1 cellular context compared by ENCODE assay signal in the genomic region with DNA sequence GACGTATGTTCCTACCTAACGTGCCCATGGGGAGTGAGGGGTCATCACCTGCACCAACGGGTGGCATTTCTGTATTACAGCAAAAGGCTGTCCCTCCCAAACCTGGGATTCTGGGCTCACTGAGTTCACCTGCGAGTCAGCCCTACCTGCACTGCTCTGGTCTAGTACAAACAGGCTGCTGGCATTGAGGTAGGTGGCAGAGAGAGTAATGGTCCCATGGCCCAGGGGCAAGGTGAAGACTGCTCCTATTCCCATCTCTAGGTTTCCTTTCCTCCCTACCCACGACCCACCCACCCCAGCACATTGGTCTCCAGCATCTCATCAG.
TF ChIP-seq lines count a peak whose summit lies in the region.

No MANE protein-coding gene starts in this region.

TF ChIP-seq in HepG2, 621 proteins besides CTCF, POLR2A, EP300 and RAD21 (continues in another document):
- TF ChIP-seq ZNF782 (CRISPR knock-in tag; IDR thresholded peaks at IDR 0.05; ENCODE audit: borderline replicate concordance) = 0 out of 2 replicates have a peak, but pooled peaks have one; percentile 6
- TF ChIP-seq, protein P1, sequence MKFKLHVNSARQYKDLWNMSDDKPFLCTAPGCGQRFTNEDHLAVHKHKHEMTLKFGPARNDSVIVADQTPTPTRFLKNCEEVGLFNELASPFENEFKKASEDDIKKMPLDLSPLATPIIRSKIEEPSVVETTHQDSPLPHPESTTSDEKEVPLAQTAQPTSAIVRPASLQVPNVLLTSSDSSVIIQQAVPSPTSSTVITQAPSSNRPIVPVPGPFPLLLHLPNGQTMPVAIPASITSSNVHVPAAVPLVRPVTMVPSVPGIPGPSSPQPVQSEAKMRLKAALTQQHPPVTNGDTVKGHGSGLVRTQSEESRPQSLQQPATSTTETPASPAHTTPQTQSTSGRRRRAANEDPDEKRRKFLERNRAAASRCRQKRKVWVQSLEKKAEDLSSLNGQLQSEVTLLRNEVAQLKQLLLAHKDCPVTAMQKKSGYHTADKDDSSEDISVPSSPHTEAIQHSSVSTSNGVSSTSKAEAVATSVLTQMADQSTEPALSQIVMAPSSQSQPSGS (CRISPR knock-in tag; IDR thresholded peaks at IDR 0.05) = no peak; the same call in 1 of the 2 replicates
- no peak for TF ChIP-seq ZNF589 (CRISPR knock-in tag; conservative IDR thresholded peaks at IDR 0.05)
- TF ChIP-seq, protein P2, sequence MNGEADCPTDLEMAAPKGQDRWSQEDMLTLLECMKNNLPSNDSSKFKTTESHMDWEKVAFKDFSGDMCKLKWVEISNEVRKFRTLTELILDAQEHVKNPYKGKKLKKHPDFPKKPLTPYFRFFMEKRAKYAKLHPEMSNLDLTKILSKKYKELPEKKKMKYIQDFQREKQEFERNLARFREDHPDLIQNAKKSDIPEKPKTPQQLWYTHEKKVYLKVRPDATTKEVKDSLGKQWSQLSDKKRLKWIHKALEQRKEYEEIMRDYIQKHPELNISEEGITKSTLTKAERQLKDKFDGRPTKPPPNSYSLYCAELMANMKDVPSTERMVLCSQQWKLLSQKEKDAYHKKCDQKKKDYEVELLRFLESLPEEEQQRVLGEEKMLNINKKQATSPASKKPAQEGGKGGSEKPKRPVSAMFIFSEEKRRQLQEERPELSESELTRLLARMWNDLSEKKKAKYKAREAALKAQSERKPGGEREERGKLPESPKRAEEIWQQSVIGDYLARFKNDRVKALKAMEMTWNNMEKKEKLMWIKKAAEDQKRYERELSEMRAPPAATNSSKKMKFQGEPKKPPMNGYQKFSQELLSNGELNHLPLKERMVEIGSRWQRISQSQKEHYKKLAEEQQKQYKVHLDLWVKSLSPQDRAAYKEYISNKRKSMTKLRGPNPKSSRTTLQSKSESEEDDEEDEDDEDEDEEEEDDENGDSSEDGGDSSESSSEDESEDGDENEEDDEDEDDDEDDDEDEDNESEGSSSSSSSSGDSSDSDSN (CRISPR knock-in tag; IDR thresholded peaks at IDR 0.05) = peak; percentile 8; the same call in 1 of the 2 replicates
- no peak for TF ChIP-seq NKX3-1 (CRISPR knock-in tag; IDR thresholded peaks at IDR 0.05)
- TF ChIP-seq, protein P3, sequence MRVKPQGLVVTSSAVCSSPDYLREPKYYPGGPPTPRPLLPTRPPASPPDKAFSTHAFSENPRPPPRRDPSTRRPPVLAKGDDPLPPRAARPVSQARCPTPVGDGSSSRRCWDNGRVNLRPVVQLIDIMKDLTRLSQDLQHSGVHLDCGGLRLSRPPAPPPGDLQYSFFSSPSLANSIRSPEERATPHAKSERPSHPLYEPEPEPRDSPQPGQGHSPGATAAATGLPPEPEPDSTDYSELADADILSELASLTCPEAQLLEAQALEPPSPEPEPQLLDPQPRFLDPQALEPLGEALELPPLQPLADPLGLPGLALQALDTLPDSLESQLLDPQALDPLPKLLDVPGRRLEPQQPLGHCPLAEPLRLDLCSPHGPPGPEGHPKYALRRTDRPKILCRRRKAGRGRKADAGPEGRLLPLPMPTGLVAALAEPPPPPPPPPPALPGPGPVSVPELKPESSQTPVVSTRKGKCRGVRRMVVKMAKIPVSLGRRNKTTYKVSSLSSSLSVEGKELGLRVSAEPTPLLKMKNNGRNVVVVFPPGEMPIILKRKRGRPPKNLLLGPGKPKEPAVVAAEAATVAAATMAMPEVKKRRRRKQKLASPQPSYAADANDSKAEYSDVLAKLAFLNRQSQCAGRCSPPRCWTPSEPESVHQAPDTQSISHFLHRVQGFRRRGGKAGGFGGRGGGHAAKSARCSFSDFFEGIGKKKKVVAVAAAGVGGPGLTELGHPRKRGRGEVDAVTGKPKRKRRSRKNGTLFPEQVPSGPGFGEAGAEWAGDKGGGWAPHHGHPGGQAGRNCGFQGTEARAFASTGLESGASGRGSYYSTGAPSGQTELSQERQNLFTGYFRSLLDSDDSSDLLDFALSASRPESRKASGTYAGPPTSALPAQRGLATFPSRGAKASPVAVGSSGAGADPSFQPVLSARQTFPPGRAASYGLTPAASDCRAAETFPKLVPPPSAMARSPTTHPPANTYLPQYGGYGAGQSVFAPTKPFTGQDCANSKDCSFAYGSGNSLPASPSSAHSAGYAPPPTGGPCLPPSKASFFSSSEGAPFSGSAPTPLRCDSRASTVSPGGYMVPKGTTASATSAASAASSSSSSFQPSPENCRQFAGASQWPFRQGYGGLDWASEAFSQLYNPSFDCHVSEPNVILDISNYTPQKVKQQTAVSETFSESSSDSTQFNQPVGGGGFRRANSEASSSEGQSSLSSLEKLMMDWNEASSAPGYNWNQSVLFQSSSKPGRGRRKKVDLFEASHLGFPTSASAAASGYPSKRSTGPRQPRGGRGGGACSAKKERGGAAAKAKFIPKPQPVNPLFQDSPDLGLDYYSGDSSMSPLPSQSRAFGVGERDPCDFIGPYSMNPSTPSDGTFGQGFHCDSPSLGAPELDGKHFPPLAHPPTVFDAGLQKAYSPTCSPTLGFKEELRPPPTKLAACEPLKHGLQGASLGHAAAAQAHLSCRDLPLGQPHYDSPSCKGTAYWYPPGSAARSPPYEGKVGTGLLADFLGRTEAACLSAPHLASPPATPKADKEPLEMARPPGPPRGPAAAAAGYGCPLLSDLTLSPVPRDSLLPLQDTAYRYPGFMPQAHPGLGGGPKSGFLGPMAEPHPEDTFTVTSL (CRISPR knock-in tag; IDR thresholded peaks at IDR 0.05; ENCODE audit: borderline replicate concordance) = no peak
- TF ChIP-seq ZNF883 (CRISPR knock-in tag; IDR thresholded peaks at IDR 0.05; ENCODE audit: not compliant biosample characterization) = peak; percentile 19
- TF ChIP-seq MBNL3 (CRISPR knock-in tag; conservative IDR thresholded peaks at IDR 0.05) = no peak
- TF ChIP-seq, protein P4, sequence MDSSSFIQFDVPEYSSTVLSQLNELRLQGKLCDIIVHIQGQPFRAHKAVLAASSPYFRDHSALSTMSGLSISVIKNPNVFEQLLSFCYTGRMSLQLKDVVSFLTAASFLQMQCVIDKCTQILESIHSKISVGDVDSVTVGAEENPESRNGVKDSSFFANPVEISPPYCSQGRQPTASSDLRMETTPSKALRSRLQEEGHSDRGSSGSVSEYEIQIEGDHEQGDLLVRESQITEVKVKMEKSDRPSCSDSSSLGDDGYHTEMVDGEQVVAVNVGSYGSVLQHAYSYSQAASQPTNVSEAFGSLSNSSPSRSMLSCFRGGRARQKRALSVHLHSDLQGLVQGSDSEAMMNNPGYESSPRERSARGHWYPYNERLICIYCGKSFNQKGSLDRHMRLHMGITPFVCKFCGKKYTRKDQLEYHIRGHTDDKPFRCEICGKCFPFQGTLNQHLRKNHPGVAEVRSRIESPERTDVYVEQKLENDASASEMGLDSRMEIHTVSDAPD (CRISPR knock-in tag; IDR thresholded peaks at IDR 0.05) = no peak
- TF ChIP-seq ZNF841 (CRISPR knock-in tag; IDR thresholded peaks at IDR 0.05; ENCODE audit: borderline replicate concordance) = no peak
- no peak for TF ChIP-seq GLI4 (CRISPR knock-in tag; IDR thresholded peaks at IDR 0.05; ENCODE audit: borderline replicate concordance)
- TF ChIP-seq ZNF30 (CRISPR knock-in tag; IDR thresholded peaks at IDR 0.05) = no peak
- TF ChIP-seq SMAD3 (CRISPR knock-in tag; IDR thresholded peaks at IDR 0.05) = no peak
- TF ChIP-seq SALL1 (CRISPR knock-in tag; IDR thresholded peaks at IDR 0.05) = peak; percentile 10; the same call in 1 of the 2 replicates
- TF ChIP-seq KAT7 (CRISPR knock-in tag; IDR thresholded peaks at IDR 0.05; ENCODE audit: borderline replicate concordance) = peak; percentile 64; the same call in 1 of the 2 replicates
- no peak for TF ChIP-seq RARA (CRISPR knock-in tag; IDR thresholded peaks at IDR 0.05)
- TF ChIP-seq ZFP36L1 (CRISPR knock-in tag; IDR thresholded peaks at IDR 0.05) = 0 out of 2 replicates have a peak, but pooled peaks have one; percentile 13
- TF ChIP-seq FOSL2 (CRISPR knock-in tag; IDR thresholded peaks at IDR 0.05) = 0 out of 2 replicates have a peak, but pooled peaks have one; percentile 3
- no peak for TF ChIP-seq ZNF230 (CRISPR knock-in tag; IDR thresholded peaks at IDR 0.05)
- TF ChIP-seq ZNF225 (CRISPR knock-in tag; IDR thresholded peaks at IDR 0.05) = peak; percentile 75; the same call in 1 of the 2 replicates
- TF ChIP-seq NCOA1 (CRISPR knock-in tag; IDR thresholded peaks at IDR 0.05) = 0 out of 2 replicates have a peak, but pooled peaks have one; percentile 58
- TF ChIP-seq SMARCC2 (IDR thresholded peaks at IDR 0.05) = no peak
- TF ChIP-seq, protein P5, sequence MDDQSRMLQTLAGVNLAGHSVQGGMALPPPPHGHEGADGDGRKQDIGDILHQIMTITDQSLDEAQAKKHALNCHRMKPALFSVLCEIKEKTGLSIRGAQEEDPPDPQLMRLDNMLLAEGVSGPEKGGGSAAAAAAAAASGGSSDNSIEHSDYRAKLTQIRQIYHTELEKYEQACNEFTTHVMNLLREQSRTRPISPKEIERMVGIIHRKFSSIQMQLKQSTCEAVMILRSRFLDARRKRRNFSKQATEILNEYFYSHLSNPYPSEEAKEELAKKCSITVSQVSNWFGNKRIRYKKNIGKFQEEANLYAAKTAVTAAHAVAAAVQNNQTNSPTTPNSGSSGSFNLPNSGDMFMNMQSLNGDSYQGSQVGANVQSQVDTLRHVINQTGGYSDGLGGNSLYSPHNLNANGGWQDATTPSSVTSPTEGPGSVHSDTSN (CRISPR knock-in tag; IDR thresholded peaks at IDR 0.05; ENCODE audit: borderline replicate concordance) = no peak
- TF ChIP-seq, protein P6, sequence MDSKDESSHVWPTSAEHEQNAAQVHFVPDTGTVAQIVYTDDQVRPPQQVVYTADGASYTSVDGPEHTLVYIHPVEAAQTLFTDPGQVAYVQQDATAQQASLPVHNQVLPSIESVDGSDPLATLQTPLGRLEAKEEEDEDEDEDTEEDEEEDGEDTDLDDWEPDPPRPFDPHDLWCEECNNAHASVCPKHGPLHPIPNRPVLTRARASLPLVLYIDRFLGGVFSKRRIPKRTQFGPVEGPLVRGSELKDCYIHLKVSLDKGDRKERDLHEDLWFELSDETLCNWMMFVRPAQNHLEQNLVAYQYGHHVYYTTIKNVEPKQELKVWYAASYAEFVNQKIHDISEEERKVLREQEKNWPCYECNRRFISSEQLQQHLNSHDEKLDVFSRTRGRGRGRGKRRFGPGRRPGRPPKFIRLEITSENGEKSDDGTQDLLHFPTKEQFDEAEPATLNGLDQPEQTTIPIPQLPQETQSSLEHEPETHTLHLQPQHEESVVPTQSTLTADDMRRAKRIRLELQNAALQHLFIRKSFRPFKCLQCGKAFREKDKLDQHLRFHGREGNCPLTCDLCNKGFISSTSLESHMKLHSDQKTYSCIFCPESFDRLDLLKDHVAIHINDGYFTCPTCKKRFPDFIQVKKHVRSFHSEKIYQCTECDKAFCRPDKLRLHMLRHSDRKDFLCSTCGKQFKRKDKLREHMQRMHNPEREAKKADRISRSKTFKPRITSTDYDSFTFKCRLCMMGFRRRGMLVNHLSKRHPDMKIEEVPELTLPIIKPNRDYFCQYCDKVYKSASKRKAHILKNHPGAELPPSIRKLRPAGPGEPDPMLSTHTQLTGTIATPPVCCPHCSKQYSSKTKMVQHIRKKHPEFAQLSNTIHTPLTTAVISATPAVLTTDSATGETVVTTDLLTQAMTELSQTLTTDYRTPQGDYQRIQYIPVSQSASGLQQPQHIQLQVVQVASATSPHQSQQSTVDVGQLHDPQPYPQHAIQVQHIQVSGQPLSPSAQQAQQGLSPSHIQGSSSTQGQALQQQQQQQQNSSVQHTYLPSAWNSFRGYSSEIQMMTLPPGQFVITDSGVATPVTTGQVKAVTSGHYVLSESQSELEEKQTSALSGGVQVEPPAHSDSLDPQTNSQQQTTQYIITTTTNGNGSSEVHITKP (CRISPR knock-in tag; IDR thresholded peaks at IDR 0.05; ENCODE audit: low read depth) = 0 out of 2 replicates have a peak, but pooled peaks have one; percentile 1
- TF ChIP-seq, protein P7, sequence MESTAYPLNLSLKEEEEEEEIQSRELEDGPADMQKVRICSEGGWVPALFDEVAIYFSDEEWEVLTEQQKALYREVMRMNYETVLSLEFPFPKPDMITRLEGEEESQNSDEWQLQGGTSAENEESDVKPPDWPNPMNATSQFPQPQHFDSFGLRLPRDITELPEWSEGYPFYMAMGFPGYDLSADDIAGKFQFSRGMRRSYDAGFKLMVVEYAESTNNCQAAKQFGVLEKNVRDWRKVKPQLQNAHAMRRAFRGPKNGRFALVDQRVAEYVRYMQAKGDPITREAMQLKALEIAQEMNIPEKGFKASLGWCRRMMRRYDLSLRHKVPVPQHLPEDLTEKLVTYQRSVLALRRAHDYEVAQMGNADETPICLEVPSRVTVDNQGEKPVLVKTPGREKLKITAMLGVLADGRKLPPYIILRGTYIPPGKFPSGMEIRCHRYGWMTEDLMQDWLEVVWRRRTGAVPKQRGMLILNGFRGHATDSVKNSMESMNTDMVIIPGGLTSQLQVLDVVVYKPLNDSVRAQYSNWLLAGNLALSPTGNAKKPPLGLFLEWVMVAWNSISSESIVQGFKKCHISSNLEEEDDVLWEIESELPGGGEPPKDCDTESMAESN (CRISPR knock-in tag; conservative IDR thresholded peaks at IDR 0.05) = 0 out of 2 replicates have a peak, but pooled peaks have one; percentile 1
- no peak for TF ChIP-seq PTBP1 (IDR thresholded peaks at IDR 0.05; ENCODE audit: low read depth, low read length, poor library complexity, severe bottlenecking)
- no peak for TF ChIP-seq ZBTB7B (CRISPR knock-in tag; IDR thresholded peaks at IDR 0.05)
- TF ChIP-seq, protein P8, sequence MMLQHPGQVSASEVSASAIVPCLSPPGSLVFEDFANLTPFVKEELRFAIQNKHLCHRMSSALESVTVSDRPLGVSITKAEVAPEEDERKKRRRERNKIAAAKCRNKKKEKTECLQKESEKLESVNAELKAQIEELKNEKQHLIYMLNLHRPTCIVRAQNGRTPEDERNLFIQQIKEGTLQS (CRISPR knock-in tag; IDR thresholded peaks at IDR 0.05) = 0 out of 2 replicates have a peak, but pooled peaks have one; percentile 20
- TF ChIP-seq BORCS8-MEF2B (CRISPR knock-in tag; IDR thresholded peaks at IDR 0.05) = no peak
- 0 out of 2 replicates have a peak, but pooled peaks have one; percentile 15 for TF ChIP-seq KMT2A (CRISPR knock-in tag; IDR thresholded peaks at IDR 0.05)
- TF ChIP-seq GPN1 (CRISPR knock-in tag; IDR thresholded peaks at IDR 0.05; ENCODE audit: borderline replicate concordance) = no peak
- no peak for TF ChIP-seq ASH2L (IDR thresholded peaks at IDR 0.05; ENCODE audit: insufficient read length, low read depth, low read length)
- TF ChIP-seq SNAPC2 (CRISPR knock-in tag; IDR thresholded peaks at IDR 0.05) = no peak
